8 cellular contexts compared by ENCODE assay signal in the genomic region with DNA sequence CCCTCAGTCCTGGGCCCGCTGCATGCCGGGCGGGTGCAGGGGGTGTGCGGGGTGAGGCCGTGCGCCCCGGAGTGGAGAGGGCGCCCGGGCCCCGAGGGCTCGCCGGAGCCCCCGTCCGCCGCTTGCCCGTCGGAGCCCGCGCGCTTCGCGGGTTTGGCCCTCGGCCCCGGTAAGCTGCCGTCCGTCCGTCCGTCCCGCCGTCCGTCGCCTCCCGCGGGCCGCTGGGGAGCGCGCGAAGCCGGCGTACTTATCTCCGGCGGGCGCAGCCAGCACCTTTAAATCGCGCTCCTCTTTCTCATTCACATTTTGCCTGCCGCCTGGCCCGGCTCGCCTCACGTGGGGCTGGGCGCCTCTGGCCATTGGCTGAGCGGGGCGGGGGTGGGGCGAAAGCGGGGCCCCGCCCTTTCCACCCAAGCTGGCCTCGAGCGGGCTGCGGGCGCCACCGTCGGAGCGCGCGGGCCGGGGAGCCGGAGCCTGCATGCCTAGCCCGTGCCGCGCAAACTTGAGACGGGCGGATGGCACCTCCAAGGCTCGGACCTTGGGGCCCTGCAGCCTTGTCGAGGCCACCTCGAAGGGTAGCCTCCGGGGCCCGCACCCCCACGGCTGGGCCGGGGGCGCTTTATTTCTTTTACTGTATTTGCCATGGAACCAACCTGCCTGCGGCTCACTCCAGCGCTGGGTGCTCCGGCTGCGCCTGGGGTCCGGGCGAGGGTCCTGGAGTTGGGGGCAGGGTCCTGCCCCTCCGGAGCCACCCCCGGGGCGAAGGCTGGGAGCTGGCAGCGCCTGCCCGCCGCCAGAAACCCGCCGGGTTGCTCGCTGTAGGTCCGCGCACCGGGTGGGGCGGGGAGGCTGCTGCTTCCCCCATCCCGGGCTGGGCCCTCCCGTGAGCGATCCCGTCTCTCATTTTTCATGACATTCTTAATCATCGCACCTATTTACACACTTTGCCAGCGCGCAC. TPM values are rescaled to one million over a fixed set of nuclear protein-coding genes. Genes with fewer than 3 reads are reported as not detected.
A peak's percentile ranks its signal among the peaks of the same experiment; 100 is the strongest.
DNase-seq lines count a peak whose midpoint lies in the region; ATAC-seq, FAIRE-seq and TF ChIP-seq lines count a peak whose summit lies in the region.

A gene (minus strand): TSS at position 277 of the 958 bp plus-strand sequence. CDS start 415 bp downstream, outside the sequence.

- H3K4me1 ChIP-seq in esophagus muscularis mucosa = peaks cover 56 to 93% (median 85%) of the 10 kb centered on the region in 4 donors

- no peaks in the 10 kb centered on the region for H3K9me3 ChIP-seq in esophagus muscularis mucosa

- H3K36me3 ChIP-seq in esophagus muscularis mucosa = no peaks in the 10 kb centered on the region

- H3K36me3 Mint-ChIP-seq in stimulated activated naive CD8-positive, alpha-beta T cell treated with anti-CD3 and anti-CD28 coated beads, Interleukin-15, Interleukin-2, amounts not matched to agents 100 ng/mL and 50 ng/mL, for 24 hours (ENCODE audit: low read depth) = peaks cover 3% of the 10 kb centered on the region
- peaks cover 19% of the 10 kb centered on the region for H3K36me3 Mint-ChIP-seq in osteocyte (ENCODE audit: unreplicated experiment)

- no peak for DNase-seq in stimulated activated naive CD8-positive, alpha-beta T cell treated with anti-CD3 and anti-CD28 coated beads, Interleukin-15, amount 100 ng/mL, for 72 hours
- peak; percentile 59 for DNase-seq in RCC 7860 (ENCODE audit: low spot score)
- DNase-seq in esophagus muscularis mucosa (ENCODE audit: extremely low spot score) = no peak
- DNase-seq in osteocyte (ENCODE audit: extremely low spot score, unreplicated experiment) = peak; percentile 96
- no peak for DNase-seq in GDM1 (lab: John Stamatoyannopoulos, UW)
- no peak for DNase-seq in KBM-7

- TF ChIP-seq EP300 in esophagus muscularis mucosa (IDR thresholded peaks at IDR 0.05) = no peak

- peaks cover 24% of the 10 kb centered on the region for H3K4me1 Mint-ChIP-seq in stimulated activated naive CD8-positive, alpha-beta T cell treated with anti-CD3 and anti-CD28 coated beads, Interleukin-15, Interleukin-2, amounts not matched to agents 100 ng/mL and 50 ng/mL, for 24 hours (ENCODE audit: low read depth)
- peaks cover 17% of the 10 kb centered on the region for H3K4me1 Mint-ChIP-seq in stimulated activated naive CD8-positive, alpha-beta T cell treated with anti-CD3 and anti-CD28 coated beads, Interleukin-15, amount 100 ng/mL, for 72 hours
- H3K4me1 Mint-ChIP-seq in osteocyte (ENCODE audit: unreplicated experiment) = peaks cover 59% of the 10 kb centered on the region

- H3K4me3 Mint-ChIP-seq in stimulated activated naive CD8-positive, alpha-beta T cell treated with anti-CD3 and anti-CD28 coated beads, Interleukin-15, Interleukin-2, amounts not matched to agents 100 ng/mL and 50 ng/mL, for 24 hours = no peak within 1 kb of the TSS
- H3K4me3 Mint-ChIP-seq in stimulated activated naive CD8-positive, alpha-beta T cell treated with anti-CD3 and anti-CD28 coated beads, Interleukin-15, amount 100 ng/mL, for 72 hours = no peak within 1 kb of the TSS
- H3K4me3 Mint-ChIP-seq in osteocyte (ENCODE audit: unreplicated experiment) = peak within 1 kb of the TSS; percentile 81

- TF ChIP-seq CTCF in esophagus muscularis mucosa (IDR thresholded peaks at IDR 0.05) (no peak), osteocyte (IDR thresholded peaks at IDR 0.05) (no peak)

- FAIRE-seq in RCC 7860 (lab: Jason Lieb, UNC) = no peak

- H3K27ac ChIP-seq in esophagus muscularis mucosa (replicated peaks in 1 of 4) = no peak within 1 kb of the TSS

- in situ Hi-C loops in KBM-7 (cut with MboI; ENCODE audit: low pct_unique_long_range_greater_than_20kb, low sequenced_read_pairs) = no loop called here

- no peak for ATAC-seq in stimulated activated naive CD8-positive, alpha-beta T cell treated with anti-CD3 and anti-CD28 coated beads, Interleukin-15, amount 100 ng/mL, for 72 hours
- no peak for ATAC-seq in HG02588 (IDR thresholded peaks at IDR 0.05; ENCODE audit: unreplicated experiment)

- H3K27me3 Mint-ChIP-seq in stimulated activated naive CD8-positive, alpha-beta T cell treated with anti-CD3 and anti-CD28 coated beads, Interleukin-15, Interleukin-2, amounts not matched to agents 100 ng/mL and 50 ng/mL, for 24 hours = peaks cover 61% of the 10 kb centered on the region
- H3K27me3 Mint-ChIP-seq in stimulated activated naive CD8-positive, alpha-beta T cell treated with anti-CD3 and anti-CD28 coated beads, Interleukin-15, amount 100 ng/mL, for 72 hours = peaks cover 89% of the 10 kb centered on the region
- H3K27me3 Mint-ChIP-seq in osteocyte (ENCODE audit: unreplicated experiment) = no peaks in the 10 kb centered on the region

- intact Hi-C loops in esophagus muscularis mucosa (cut with DNase I) = no loop called here

- H3K4me3 ChIP-seq in esophagus muscularis mucosa = peak within 1 kb of the TSS; percentile 44 to 55 (median 50)

- WGBS in esophagus muscularis mucosa = 6% methylated on average over 32 of the region's 105 CpGs

- H3K27me3 ChIP-seq in esophagus muscularis mucosa = peaks cover 13 to 100% (median 98%) of the 10 kb centered on the region in 4 donors

- no peaks in the 10 kb centered on the region for H3K9me3 Mint-ChIP-seq in stimulated activated naive CD8-positive, alpha-beta T cell treated with anti-CD3 and anti-CD28 coated beads, Interleukin-15, Interleukin-2, amounts not matched to agents 100 ng/mL and 50 ng/mL, for 24 hours
- no peaks in the 10 kb centered on the region for H3K9me3 Mint-ChIP-seq in stimulated activated naive CD8-positive, alpha-beta T cell treated with anti-CD3 and anti-CD28 coated beads, Interleukin-15, amount 100 ng/mL, for 72 hours
- H3K9me3 Mint-ChIP-seq in osteocyte (ENCODE audit: unreplicated experiment) = no peaks in the 10 kb centered on the region

- peak within 1 kb of the TSS; percentile 73 for H3K27ac Mint-ChIP-seq in stimulated activated naive CD8-positive, alpha-beta T cell treated with anti-CD3 and anti-CD28 coated beads, Interleukin-15, Interleukin-2, amounts not matched to agents 100 ng/mL and 50 ng/mL, for 24 hours
- peak within 1 kb of the TSS in 1 of 2 donors; percentile 48 for H3K27ac Mint-ChIP-seq in stimulated activated naive CD8-positive, alpha-beta T cell treated with anti-CD3 and anti-CD28 coated beads, Interleukin-15, amount 100 ng/mL, for 72 hours
- H3K27ac Mint-ChIP-seq in osteocyte (ENCODE audit: unreplicated experiment) = peak within 1 kb of the TSS; percentile 84

- no peak for TF ChIP-seq POLR2A in esophagus muscularis mucosa (IDR thresholded peaks at IDR 0.05; ENCODE audit: low read depth)

RNA-seq across cellular contexts. Expression of the gene that starts here (rescaled TPM):
- total RNA-seq in esophagus muscularis mucosa (not detected), osteocyte (56.5 and 60.7 TPM in 2 replicates)

Comparison
In these comparisons a context has a peak if more than half of its experiments do, and no peak if none do; other contexts are left out.
1. RNA of the gene that starts here (total RNA-seq): 56.5 to 60.7 TPM in osteocyte; not detected in esophagus muscularis mucosa; every median in the first group is over 10 times any median in the second.
2. DNase-seq: peak in RCC 7860 (single experiment) and osteocyte (single experiment); none in stimulated activated naive CD8-positive, alpha-beta T cell treated with anti-CD3 and anti-CD28 coated beads, Interleukin-15, amount 100 ng/mL, for 72 hours (0 of 2), esophagus muscularis mucosa (single experiment), GDM1 (single experiment) and KBM-7 (single experiment).